Comparison of ENCODE assay signal across 26 cellular contexts in the genomic region with DNA sequence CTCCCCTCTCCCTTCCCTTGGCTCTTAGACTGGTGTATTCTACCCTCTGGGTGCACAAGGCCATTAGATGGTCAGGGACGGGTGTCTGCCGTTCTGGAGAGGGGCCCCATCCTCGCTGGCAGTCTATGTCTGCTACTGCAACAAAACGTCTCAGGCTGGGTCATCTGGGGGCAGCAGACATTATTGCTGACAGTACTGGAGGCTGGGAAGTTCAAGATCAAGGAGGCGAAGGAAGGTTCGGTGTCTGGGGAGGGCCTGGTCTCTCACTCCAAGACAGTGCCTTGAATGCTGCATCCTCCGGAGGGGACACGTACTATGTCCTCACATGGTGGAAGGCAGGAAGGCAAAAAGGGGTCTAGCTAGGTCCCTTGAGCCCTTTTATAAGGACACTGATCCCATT.
DNase-seq lines count a peak whose midpoint lies in the region; ATAC-seq and TF ChIP-seq lines count a peak whose summit lies in the region.
"Had no signal": no experiment of that assay in that cellular context is flagged by ENCODE, and none has a peak within 500 bp of the region (broad histone marks: within the 10 kb centered on the region; RNA-seq: fewer than 3 reads in every experiment).

No MANE protein-coding gene starts in this region.

- peak overlapping the region; percentile 73 for H2BK15ac ChIP-seq in mesenchymal stem cell (ENCODE audit: low read depth, poor library complexity, severe bottlenecking)

- peak overlapping the region; percentile 39 for H2BK120ac ChIP-seq in mesenchymal stem cell (ENCODE audit: low read depth, low read length)
- no peak overlapping the region for H2BK120ac ChIP-seq in trophoblast cell (ENCODE audit: insufficient read depth, low read length, poor library complexity)

- no peaks in the 10 kb centered on the region for H3K36me3 Mint-ChIP-seq in activated CD8-positive, alpha-beta memory T cell treated with anti-CD3 and anti-CD28 coated beads, Interleukin-2, amount 10 ng/mL, durations not matched to agents 7 days and 5 days

- no peaks in the 10 kb centered on the region for H3K9me3 Mint-ChIP-seq in activated CD8-positive, alpha-beta memory T cell treated with anti-CD3 and anti-CD28 coated beads, Interleukin-2, amount 10 ng/mL, durations not matched to agents 7 days and 5 days (ENCODE audit: low read depth)
- H3K9me3 Mint-ChIP-seq: CD4-positive, alpha-beta T cell had no signal

- H3K18ac ChIP-seq in mesenchymal stem cell (ENCODE audit: low read depth in 1 of 2, low read length in 2 of 2) (peak overlapping the region; percentile 82 to 86), trophoblast cell (ENCODE audit: low read length) (no peak overlapping the region)

- H3K27me3 ChIP-seq in left ventricle myocardium inferior (ENCODE audit: low read depth) (peaks cover 78% of the 10 kb centered on the region), right atrium auricular region (no peaks in the 10 kb centered on the region), mesenchymal stem cell (ENCODE audit: control insufficient read depth in 1 of 2, insufficient read depth in 1 of 2, low read length in 2 of 2) (peaks cover 0 to 34% of the 10 kb centered on the region in 2 experiments), trophoblast cell (ENCODE audit: insufficient read depth, low read length) (no peaks in the 10 kb centered on the region)
- H3K27me3 ChIP-seq: BE2C, MG63, SJSA1 had no signal

- 74% methylated on average over 8 of the region's 8 CpGs for WGBS in mesenchymal stem cell
- WGBS in trophoblast cell (ENCODE audit: extremely low coverage, insufficient coverage, insufficient read length): no CpG with 5 or more reads among the region's 8 CpGs

- H3K4me2 ChIP-seq in mesenchymal stem cell (ENCODE audit: low read length, poor library complexity, severe bottlenecking) (no peak overlapping the region), trophoblast cell (ENCODE audit: low read length) (no peak overlapping the region)

- H3K4me1 ChIP-seq in left ventricle myocardium inferior (peaks cover 29% of the 10 kb centered on the region), right atrium auricular region (peaks cover 0 to 34% of the 10 kb centered on the region in 2 donors), mesenchymal stem cell (ENCODE audit: control insufficient read depth, insufficient read depth, low read depth, low read length) (peaks cover 65% of the 10 kb centered on the region), trophoblast cell (ENCODE audit: control insufficient read depth in 1 of 2, insufficient read depth in 2 of 2, low read length in 2 of 2) (peaks cover 42 to 49% of the 10 kb centered on the region in 2 experiments)

- H2BK12ac ChIP-seq in mesenchymal stem cell (ENCODE audit: low read length in 2 of 2) (peak overlapping the region; percentile 80 to 96), trophoblast cell (ENCODE audit: low read length) (peak overlapping the region; percentile 47)

- peaks cover 11% of the 10 kb centered on the region for H3K79me2 ChIP-seq in trophoblast cell (ENCODE audit: control insufficient read depth, insufficient read depth, low read length, poor library complexity)

- no peaks in the 10 kb centered on the region for H3K4me1 Mint-ChIP-seq in activated CD8-positive, alpha-beta memory T cell treated with anti-CD3 and anti-CD28 coated beads, Interleukin-2, amount 10 ng/mL, durations not matched to agents 7 days and 5 days

- H3K9me3 ChIP-seq in left ventricle myocardium inferior (replicated peaks) (no peaks in the 10 kb centered on the region), right atrium auricular region (no peaks in the 10 kb centered on the region), mesenchymal stem cell (ENCODE audit: control insufficient read depth, low read length) (no peaks in the 10 kb centered on the region), trophoblast cell (ENCODE audit: insufficient read depth, low read depth, low read length) (no peaks in the 10 kb centered on the region)
- H3K9me3 ChIP-seq: BE2C, MG63, SJSA1 had no signal

- peak overlapping the region; percentile 93 for H4K91ac ChIP-seq in mesenchymal stem cell (ENCODE audit: low read length)
- peak overlapping the region; percentile 70 for H4K91ac ChIP-seq in trophoblast cell (ENCODE audit: low read depth, low read length)

- TF ChIP-seq CTCF in left ventricle myocardium inferior (IDR thresholded peaks at IDR 0.05; ENCODE audit: borderline replicate concordance) (no peak), right atrium auricular region (IDR thresholded peaks at IDR 0.05) (no peak)

- H3K36me3 ChIP-seq in left ventricle myocardium inferior: no peaks in the 10 kb centered on the region
- H3K36me3 ChIP-seq in right atrium auricular region: no peaks in the 10 kb centered on the region
- H3K36me3 ChIP-seq in mesenchymal stem cell (ENCODE audit: control insufficient read depth in 1 of 2, insufficient read depth in 2 of 2, low read depth in 1 of 2, low read length in 2 of 2): no peaks in the 10 kb centered on the region
- H3K36me3 ChIP-seq in trophoblast cell (ENCODE audit: control insufficient read depth in 1 of 2, insufficient read depth in 2 of 2, low read length in 2 of 2): no peaks in the 10 kb centered on the region
- H3K36me3 ChIP-seq: BE2C, MG63, SJSA1 had no signal

- no peak overlapping the region for H3K27ac Mint-ChIP-seq in activated CD8-positive, alpha-beta memory T cell treated with anti-CD3 and anti-CD28 coated beads, Interleukin-2, amount 10 ng/mL, durations not matched to agents 7 days and 5 days
- H3K27ac Mint-ChIP-seq: CD4-positive, alpha-beta T cell had no signal

- no peak overlapping the region for H3K4me3 Mint-ChIP-seq in activated CD8-positive, alpha-beta memory T cell treated with anti-CD3 and anti-CD28 coated beads, Interleukin-2, amount 10 ng/mL, durations not matched to agents 7 days and 5 days
- H3K4me3 Mint-ChIP-seq: CD4-positive, alpha-beta T cell; H9 had no signal

- CTCF ChIA-PET in activated CD8-positive, alpha-beta memory T cell treated with anti-CD3 and anti-CD28 coated beads, Interleukin-2, amount 10 ng/mL, durations not matched to agents 7 days and 5 days (lab: Charles Lee): no interaction called here

- peak overlapping the region in 1 of 2 experiments; percentile 35 for H3K4ac ChIP-seq in mesenchymal stem cell (ENCODE audit: low read depth in 1 of 2, low read length in 2 of 2)
- H3K4ac ChIP-seq in trophoblast cell (ENCODE audit: low read depth, low read length): no peak overlapping the region

- no peak overlapping the region for H4K12ac ChIP-seq in trophoblast cell (ENCODE audit: low read depth, low read length)

- H3K4me3 ChIP-seq in left ventricle myocardium inferior (no peak overlapping the region), right atrium auricular region (no peak overlapping the region), mesenchymal stem cell (ENCODE audit: insufficient read depth in 1 of 2, low read depth in 1 of 2, low read length in 2 of 2) (no peak overlapping the region), trophoblast cell (ENCODE audit: low read depth, low read length) (no peak overlapping the region)
- H3K4me3 ChIP-seq: GM23248, MG63, SJSA1 had no signal

- H4K8ac ChIP-seq in mesenchymal stem cell (ENCODE audit: low read length): peak overlapping the region; percentile 88
- H4K8ac ChIP-seq in trophoblast cell (ENCODE audit: low read depth, low read length): no peak overlapping the region

- H3K23ac ChIP-seq in mesenchymal stem cell (ENCODE audit: low read length in 2 of 2) (no peak overlapping the region), trophoblast cell (ENCODE audit: low read length) (no peak overlapping the region)

- no peak overlapping the region for H2AFZ ChIP-seq in mesenchymal stem cell (ENCODE audit: low read depth, low read length)
- H2AFZ ChIP-seq in trophoblast cell (ENCODE audit: insufficient read depth, low read length, poor library complexity): no peak overlapping the region
- H2AFZ ChIP-seq: GM23248 had no signal

- intact Hi-C loops in left ventricle myocardium inferior (cut with micrococcal nuclease): no loop called here

- H3K79me1 ChIP-seq in mesenchymal stem cell (replicated peaks; ENCODE audit: low read length, poor library complexity, severe bottlenecking) (no peaks in the 10 kb centered on the region), trophoblast cell (ENCODE audit: low read length) (peaks cover 52% of the 10 kb centered on the region)

- no peak overlapping the region for H3K27ac ChIP-seq in left ventricle myocardium inferior (replicated peaks)
- H3K27ac ChIP-seq in right atrium auricular region: no peak overlapping the region
- no peak overlapping the region for H3K27ac ChIP-seq in mesenchymal stem cell (ENCODE audit: low read length, poor library complexity, severe bottlenecking)
- no peak overlapping the region for H3K27ac ChIP-seq in trophoblast cell (ENCODE audit: low read depth, low read length)
- H3K27ac ChIP-seq: GM23248, SJSA1 had no signal

- DNase-seq in left ventricle myocardium inferior (peak; percentile 1), right atrium auricular region (ENCODE audit: low spot score) (no peak), mesenchymal stem cell (no peak), trophoblast cell (no peak), C1 segment of cervical spinal cord (lab: John Stamatoyannopoulos, UW) (no peak), cerebellar cortex (ENCODE audit: low spot score) (no peak), SKM-1 treated with dmso at 0.1 percent for 144 hours (lab: John Stamatoyannopoulos, UW; ENCODE audit: unreplicated experiment) (no peak)
- no peak for DNase-seq in activated CD8-positive, alpha-beta memory T cell treated with anti-CD3 and anti-CD28 coated beads, Interleukin-2, amount 10 ng/mL, durations not matched to agents 7 days and 5 days
- DNase-seq: 8988T; ACHN; BE2C; CD4-positive, alpha-beta T cell; GM23248; H9; KG1; MG63; NCI-H1105 treated with DMSO at 0.1 percent for 48 hours; NCI-H146; NCI-H1930; NCI-H446 treated with DMSO at 0.1 percent for 48 hours; NCI-H526; NCI-H82; NK-92 treated with Interleukin-12 subunit alpha and Interleukin-12 subunit beta, amount 100 ng/mL, for 24 hours; PC-3 had no signal

- no peak for ATAC-seq in activated CD8-positive, alpha-beta memory T cell treated with anti-CD3 and anti-CD28 coated beads, Interleukin-2, amount 10 ng/mL, durations not matched to agents 7 days and 5 days
- ATAC-seq: PC-3, Right ventricle myocardium inferior had no signal

- H2BK5ac ChIP-seq in mesenchymal stem cell (ENCODE audit: low read depth, low read length, poor library complexity, severe bottlenecking): no peak overlapping the region
- H2BK5ac ChIP-seq in trophoblast cell (ENCODE audit: low read depth, low read length, poor library complexity): no peak overlapping the region

- H3K14ac ChIP-seq in mesenchymal stem cell (ENCODE audit: low read length in 2 of 2): no peak overlapping the region
- no peak overlapping the region for H3K14ac ChIP-seq in trophoblast cell (ENCODE audit: low read length)

- H3K27me3 Mint-ChIP-seq in activated CD8-positive, alpha-beta memory T cell treated with anti-CD3 and anti-CD28 coated beads, Interleukin-2, amount 10 ng/mL, durations not matched to agents 7 days and 5 days: peaks cover 8% of the 10 kb centered on the region

- peak overlapping the region; percentile 95 for H2AK5ac ChIP-seq in mesenchymal stem cell (ENCODE audit: low read length, severe bottlenecking)
- H2AK5ac ChIP-seq in trophoblast cell (ENCODE audit: low read length): peak overlapping the region; percentile 36

- H3K9ac ChIP-seq in mesenchymal stem cell (ENCODE audit: low read length): no peak overlapping the region
- H3K9ac ChIP-seq in trophoblast cell (ENCODE audit: low read length): no peak overlapping the region
- H3K9ac ChIP-seq: GM23248 had no signal
